ENCODE assay signal across 8 cellular contexts in genomic region chr9:75891277-75892167, GRCh38. TPM values are rescaled to one million over a fixed set of nuclear protein-coding genes. Genes with fewer than 3 reads are reported as not detected.
DNase-seq lines count a peak whose midpoint lies in the region; ATAC-seq lines count a peak whose summit lies in the region.

No MANE protein-coding gene starts in this region.

- no peaks in the 10 kb centered on the region for H3K36me3 ChIP-seq in thymus (ENCODE audit: control insufficient read depth, insufficient read depth)

- H3K27me3 ChIP-seq in thymus (ENCODE audit: control insufficient read depth, insufficient read depth): no peaks in the 10 kb centered on the region

- H3K27ac ChIP-seq in thymus (ENCODE audit: low read depth): peak overlapping the region; percentile 80

- under 1% methylated on average over 56 of the region's 56 CpGs for WGBS in thymus

- peaks cover 22% of the 10 kb centered on the region for H3K4me1 ChIP-seq in thymus (ENCODE audit: control insufficient read depth, insufficient read depth, low read length)

- peak overlapping the region; percentile 94 for H3K4me3 ChIP-seq in thymus (ENCODE audit: low read length)

- ATAC-seq in HG02981 (IDR thresholded peaks at IDR 0.05; ENCODE audit: unreplicated experiment) (peak; percentile 8), HG02973 (IDR thresholded peaks at IDR 0.05; ENCODE audit: unreplicated experiment) (no peak), GM18858 (IDR thresholded peaks at IDR 0.05; ENCODE audit: unreplicated experiment) (no peak)

- no peaks in the 10 kb centered on the region for H3K9me3 ChIP-seq in thymus (ENCODE audit: control insufficient read depth)

- DNase-seq in AG08395 (ENCODE audit: low spot score) (peak; percentile 12), fibroblast of gingiva (ENCODE audit: low read depth) (peak; percentile 46), myocyte (ENCODE audit: low read depth) (peak; percentile 47)
- peak; percentile 33 for DNase-seq in activated CD8-positive, alpha-beta memory T cell treated with anti-CD3 and anti-CD28 coated beads, Interleukin-2, amount 50 U/mL, for 4 hours

RNA-seq across cellular contexts. Expression of gene PCSK5, which starts 1.0 kb away (rescaled TPM):
- 5.2 and 5.4 TPM in 2 replicates for total RNA-seq in myocyte
- 3.9 TPM for polyA plus RNA-seq in myocyte (2012)
- 4.1 TPM for polyA plus RNA-seq in thymus
